Comparison of ENCODE assay signal across 14 cellular contexts in the genomic region with DNA sequence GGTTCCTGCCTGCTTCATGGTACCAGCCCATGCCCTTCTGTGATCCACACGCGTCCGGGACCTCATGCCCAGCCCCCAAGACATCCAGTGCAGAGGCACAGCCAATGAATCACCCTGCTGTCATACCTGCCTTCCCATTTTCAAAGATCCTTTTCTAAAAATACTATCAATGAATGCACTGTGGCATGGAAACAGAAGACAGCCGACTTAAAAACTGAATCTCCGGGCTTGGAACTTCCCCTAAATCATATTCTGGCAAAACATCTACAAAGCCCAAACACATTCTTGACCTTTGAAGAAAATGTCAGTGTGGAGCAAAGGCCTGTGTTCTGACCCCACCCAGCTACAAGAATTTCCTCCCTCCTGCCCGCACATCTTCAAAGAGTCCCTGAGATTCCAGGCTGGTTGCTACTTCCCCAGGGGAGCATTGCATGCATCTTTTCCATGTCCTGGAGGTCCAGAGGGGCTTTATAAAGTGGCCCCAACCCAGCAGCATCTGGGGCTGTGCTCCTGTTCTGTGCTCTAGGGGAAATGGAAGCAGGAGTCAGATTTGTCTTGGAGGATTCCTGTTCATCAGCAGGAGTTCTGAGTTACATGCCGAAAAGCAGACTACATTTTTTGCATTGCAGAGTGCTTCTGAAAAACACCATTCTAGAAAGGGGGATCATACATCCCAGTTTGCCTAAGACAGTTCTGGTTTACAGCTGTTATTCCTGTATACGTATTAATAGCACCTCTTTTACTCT.
DNase-seq lines count a peak whose midpoint lies in the region; ATAC-seq, FAIRE-seq and TF ChIP-seq lines count a peak whose summit lies in the region.
"Had no signal": no experiment of that assay in that cellular context is flagged by ENCODE, and none has a peak within 500 bp of the region (broad histone marks: within the 10 kb centered on the region; RNA-seq: fewer than 3 reads in every experiment).

No MANE protein-coding gene starts in this region.

- intact Hi-C loops in left ventricle myocardium superior (cut with micrococcal nuclease) (no loop called here), Right ventricle myocardium inferior (cut with DNase I) (no loop called here), left lung (cut with DNase I) (no loop called here)

- H3K36me3 ChIP-seq in left lung = no peaks in the 10 kb centered on the region

- DNase-seq in left ventricle myocardium superior = no peak
- DNase-seq in Right ventricle myocardium inferior (ENCODE audit: missing footprints) = no peak
- DNase-seq in astrocyte of the spinal cord (ENCODE audit: low read depth, low spot score) = peak; percentile 64
- DNase-seq in left lung = no peak
- DNase-seq in urothelium cell line (ENCODE audit: low spot score) = peak; percentile 27
- DNase-seq in NOMO-1 (lab: John Stamatoyannopoulos, UW; ENCODE audit: unreplicated experiment in 2 of 2) = no peak
- DNase-seq in NCI-H128 (lab: John Stamatoyannopoulos, UW; ENCODE audit: unreplicated experiment) = no peak
- DNase-seq in HK-2 (ENCODE audit: unreplicated experiment) = no peak
- DNase-seq: activated CD4-positive, CD25-positive, alpha-beta regulatory T cell; DMS79; NCI-H1417 treated with DMSO at 0.1 percent for 48 hours; NCI-H526; SIG-M5; stimulated activated CD8-positive, alpha-beta memory T cell treated with anti-CD3 and anti-CD28 coated beads, Interleukin-4, amount 100 ng/mL, for 48 hours had no signal

- no peaks in the 10 kb centered on the region for H3K4me1 ChIP-seq in left lung

- peak; percentile 32 for ATAC-seq in left ventricle myocardium superior
- no peak for ATAC-seq in Right ventricle myocardium inferior
- peak; percentile 17 for ATAC-seq in left lung

- TF ChIP-seq CTCF in astrocyte of the spinal cord (IDR thresholded peaks at IDR 0.05; ENCODE audit: low read depth, low read length) (no peak), left lung (IDR thresholded peaks at IDR 0.05) (no peak)

- in situ Hi-C loops in astrocyte of the spinal cord (cut with HindIII; ENCODE audit: low sequenced_read_pairs) = no loop called here

- no peak overlapping the region for H3K27ac ChIP-seq in left lung

- peaks cover 0 to 12% of the 10 kb centered on the region in 2 donors for H3K27me3 ChIP-seq in left lung

- FAIRE-seq in urothelium cell line (lab: Jason Lieb, UNC) = no peak

- H3K9me3 ChIP-seq in left lung = no peaks in the 10 kb centered on the region

- no peak overlapping the region for H3K4me3 ChIP-seq in astrocyte of the spinal cord (ENCODE audit: low read depth, low read length)
- no peak overlapping the region for H3K4me3 ChIP-seq in left lung

Comparison
In these comparisons a context has a peak if more than half of its experiments do, and no peak if none do; other contexts are left out.
1. DNase-seq: peak in astrocyte of the spinal cord (single experiment) and urothelium cell line (single experiment); none in left ventricle myocardium superior (single experiment), Right ventricle myocardium inferior (single experiment), left lung (0 of 2), NOMO-1 (0 of 2), NCI-H128 (single experiment) and HK-2 (single experiment).